In the genomic region with DNA sequence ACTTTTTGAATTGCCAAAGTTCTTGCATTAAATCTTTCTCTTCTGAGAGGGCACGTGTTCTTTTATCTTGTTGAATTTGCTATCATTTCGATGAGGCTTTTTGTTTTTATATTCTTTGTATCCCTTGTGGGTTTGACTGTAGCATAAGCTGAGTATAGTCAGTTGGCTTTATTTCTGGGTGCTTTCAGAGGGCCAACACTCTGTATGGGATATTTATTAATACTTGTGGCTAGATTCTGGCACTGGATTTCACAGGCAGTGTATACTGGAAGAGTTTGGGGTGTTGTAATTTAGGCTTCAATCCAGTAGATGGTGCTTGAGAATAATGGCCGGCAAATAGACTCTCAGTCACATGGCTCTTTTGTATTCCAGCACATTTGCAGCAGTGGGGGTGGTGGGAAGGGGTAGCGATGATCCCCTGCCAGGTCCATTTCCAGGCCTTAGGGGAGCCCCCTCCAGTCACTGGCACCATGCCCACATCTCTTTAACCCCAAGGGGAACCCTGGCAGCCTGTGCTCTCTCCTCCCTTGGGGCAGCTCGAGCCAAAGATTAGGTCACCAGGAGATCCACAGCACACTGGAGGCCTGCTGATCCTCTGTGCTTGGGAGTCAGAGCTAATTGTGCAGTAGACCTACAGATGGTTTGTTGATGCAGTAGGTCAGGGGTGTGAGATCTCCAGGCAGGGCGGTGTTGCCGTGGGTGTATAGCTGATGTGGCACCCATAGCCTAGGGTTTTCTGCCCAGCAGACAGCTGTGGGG, we compare ENCODE assay signal across 8 cellular contexts.
A peak's percentile ranks its signal among the peaks of the same experiment; 100 is the strongest.
DNase-seq lines count a peak whose midpoint lies in the region; ATAC-seq and TF ChIP-seq lines count a peak whose summit lies in the region.

No MANE protein-coding gene starts in this region.

- H3K4me3 Mint-ChIP-seq in progenitor cell of endocrine pancreas (ENCODE audit: low read depth): no peak overlapping the region
- H3K4me3 Mint-ChIP-seq in activated T-cell treated with anti-CD3 and anti-CD28 coated beads, Interleukin-2, amount 50 U/mL, for 24 hours: no peak overlapping the region

- POLR2A ChIA-PET in HEK293T (lab: Yijun Ruan, JAX): interaction anchor here (0.6 kb wide), 1 partner anchor 329 kb away, joined by 3 read pairs; no protein-coding TSS in a partner anchor

- peak; percentile 45 for TF ChIP-seq CTCF in progenitor cell of endocrine pancreas (IDR thresholded peaks at IDR 0.05; ENCODE audit: unreplicated experiment)

- CTCF ChIA-PET in HEK293T (lab: Yijun Ruan, JAX): interaction anchor here (0.9 kb wide), 1 partner anchor 370 kb away, joined by 3 read pairs; no protein-coding TSS in a partner anchor

- in situ Hi-C loops in SK-MEL-5 (cut with HindIII; ENCODE audit: low pct_unique_long_range_greater_than_20kb, low sequenced_read_pairs): no loop called here

- no peak for ATAC-seq in GM18517 (IDR thresholded peaks at IDR 0.05; ENCODE audit: unreplicated experiment)
- ATAC-seq in HG03460 (IDR thresholded peaks at IDR 0.05; ENCODE audit: unreplicated experiment): no peak

- H3K9me3 Mint-ChIP-seq in progenitor cell of endocrine pancreas (ENCODE audit: low read depth): peaks cover 12% of the 10 kb centered on the region
- peaks cover 5% of the 10 kb centered on the region for H3K9me3 Mint-ChIP-seq in activated T-cell treated with anti-CD3 and anti-CD28 coated beads, Interleukin-2, amount 50 U/mL, for 24 hours

- H3K27ac Mint-ChIP-seq in progenitor cell of endocrine pancreas: no peak overlapping the region
- no peak overlapping the region for H3K27ac Mint-ChIP-seq in activated T-cell treated with anti-CD3 and anti-CD28 coated beads, Interleukin-2, amount 50 U/mL, for 24 hours

- peaks cover 13% of the 10 kb centered on the region for H3K27me3 Mint-ChIP-seq in progenitor cell of endocrine pancreas
- peaks cover 13% of the 10 kb centered on the region for H3K27me3 Mint-ChIP-seq in activated T-cell treated with anti-CD3 and anti-CD28 coated beads, Interleukin-2, amount 50 U/mL, for 24 hours

- peaks cover 2% of the 10 kb centered on the region for H3K36me3 Mint-ChIP-seq in progenitor cell of endocrine pancreas (ENCODE audit: insufficient read depth)
- no peaks in the 10 kb centered on the region for H3K36me3 Mint-ChIP-seq in activated T-cell treated with anti-CD3 and anti-CD28 coated beads, Interleukin-2, amount 50 U/mL, for 24 hours (ENCODE audit: low read depth)

- no peaks in the 10 kb centered on the region for H3K4me1 Mint-ChIP-seq in progenitor cell of endocrine pancreas (ENCODE audit: low read depth)
- H3K4me1 Mint-ChIP-seq in activated T-cell treated with anti-CD3 and anti-CD28 coated beads, Interleukin-2, amount 50 U/mL, for 24 hours (ENCODE audit: low read depth): no peaks in the 10 kb centered on the region

- peak; percentile 50 for DNase-seq in AG08395 (ENCODE audit: low spot score)
- peak; percentile 47 for DNase-seq in HEK293T (ENCODE audit: extremely low spot score)
- DNase-seq in SK-MEL-5 (ENCODE audit: low read depth, low spot score): peak; percentile 60
- peak; percentile 3 for DNase-seq in fibroblast of the conjunctiva (ENCODE audit: low read depth)
- no peak for DNase-seq in progenitor cell of endocrine pancreas (ENCODE audit: low spot score, unreplicated experiment)
- DNase-seq in activated T-cell treated with anti-CD3 and anti-CD28 coated beads, Interleukin-2, amount 50 U/mL, for 24 hours: no peak

TF ChIP-seq in HEK293T, 16 proteins besides CTCF, POLR2A, EP300 and RAD21:
- peak; percentile 52 for TF ChIP-seq L3MBTL2 (conservative IDR thresholded peaks at IDR 0.05)
- TF ChIP-seq NFRKB (IDR thresholded peaks at IDR 0.05): no peak
- no peak for TF ChIP-seq ZNF384 (IDR thresholded peaks at IDR 0.05)

Comparison
In these comparisons a context has a peak if more than half of its experiments do, and no peak if none do; other contexts are left out.
1. DNase-seq: peak in AG08395 (single experiment), HEK293T (single experiment), SK-MEL-5 (single experiment) and fibroblast of the conjunctiva (single experiment); none in progenitor cell of endocrine pancreas (single experiment) and activated T-cell treated with anti-CD3 and anti-CD28 coated beads, Interleukin-2, amount 50 U/mL, for 24 hours (single experiment).